ENCODE assay signal across 3 cellular contexts in genomic region chr2:131390495-131391130, GRCh38. TPM values are rescaled to one million over a fixed set of nuclear protein-coding genes. Genes with fewer than 3 reads are reported as not detected.
"Had no signal": no experiment of that assay in that cellular context is flagged by ENCODE, and none has a peak within 500 bp of the region (broad histone marks: within the 10 kb centered on the region; RNA-seq: fewer than 3 reads in every experiment).

No MANE protein-coding gene starts in this region.

RNA-seq across cellular contexts. Expression of gene RAB6D, which starts 26.6 kb away (rescaled TPM):
- total RNA-seq: LHCN-M2, M059J, MCF 10A had no signal
